ENCODE assay signal across 36 cellular contexts in the genomic region with DNA sequence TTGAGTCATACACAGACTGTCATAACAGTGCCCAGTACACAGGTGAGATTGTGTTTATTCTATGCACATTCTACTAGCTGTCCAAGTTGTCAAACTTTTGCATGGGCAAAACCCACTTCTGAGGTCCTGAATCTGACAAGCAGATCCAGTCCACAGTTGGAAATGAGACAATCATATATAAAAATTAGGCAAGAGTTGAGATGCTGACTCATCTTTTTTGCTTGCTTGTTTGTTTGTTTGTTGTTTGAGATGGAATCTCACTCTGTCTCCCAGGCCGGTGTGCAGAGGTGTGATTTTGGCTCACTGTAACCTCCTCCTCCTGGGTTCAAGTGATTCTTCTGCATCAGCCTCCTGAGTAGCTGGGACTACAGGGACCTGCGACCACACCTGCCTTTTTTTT.
"Had no signal": no experiment of that assay in that cellular context is flagged by ENCODE, and none has a peak within 500 bp of the region (broad histone marks: within the 10 kb centered on the region; RNA-seq: fewer than 3 reads in every experiment).

No MANE protein-coding gene starts in this region.

- DNase-seq: Karpas-422, Kasumi-1, MG63, MM.1S, MV-4-11, NCI-H1048, NCI-H1092, NCI-H1092 treated with DMSO at 0.1 percent for 48 hours, NCI-H1105, NCI-H1105 treated with DMSO at 0.1 percent for 48 hours, NCI-H1417, NCI-H1417 treated with DMSO at 0.1 percent for 48 hours, NCI-H1436, NCI-H1436 treated with DMSO at 0.1 percent for 48 hours, NCI-H146, NCI-H1694, NCI-H1694 treated with DMSO at 0.1 percent for 48 hours, NCI-H187, NCI-H187 treated with DMSO at 0.1 percent for 48 hours, NCI-H1930, NCI-H2029, NCI-H2029 treated with DMSO at 0.1 percent for 48 hours, NCI-H2081, NCI-H2081 treated with DMSO at 0.1 percent for 48 hours, NCI-H2107, NCI-H2171, NCI-H2171 treated with DMSO at 0.1 percent for 48 hours, NCI-H2227 treated with DMSO at 0.1 percent for 48 hours, NCI-H226, NCI-H345, NCI-H446, NCI-H446 treated with DMSO at 0.1 percent for 48 hours, NCI-H510A, NCI-H510A treated with DMSO at 0.1 percent for 48 hours, NCI-H524 had no signal

- H3K4me3 ChIP-seq: MG63 had no signal

- H3K9ac ChIP-seq: KMS-11 had no signal

- H3K9me3 ChIP-seq: MG63 had no signal

- H3K27me3 ChIP-seq: MG63 had no signal

- H3K4me2 ChIP-seq: KMS-11 had no signal

- H3K27ac ChIP-seq: KMS-11 had no signal

- H3K36me3 ChIP-seq: MG63 had no signal
